Comparison of ENCODE assay signal across 12 cellular contexts in the genomic region with DNA sequence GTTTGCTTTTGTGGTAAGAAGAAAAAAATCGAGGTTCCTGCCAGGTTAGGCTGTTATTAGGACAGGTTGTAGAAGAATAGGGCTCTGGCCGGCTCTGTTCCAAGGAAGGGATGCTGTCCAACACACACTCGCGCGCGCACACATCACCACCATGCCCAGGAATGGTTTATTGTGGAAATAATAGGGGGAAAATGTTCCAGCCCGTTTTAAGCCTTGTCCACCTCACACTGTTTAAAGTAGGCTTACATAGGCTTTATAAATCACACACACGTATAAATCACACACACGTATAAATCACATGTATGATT. TPM values are rescaled to one million over a fixed set of nuclear protein-coding genes. Genes with fewer than 3 reads are reported as not detected.
A peak's percentile ranks its signal among the peaks of the same experiment; 100 is the strongest.
DNase-seq lines count a peak whose midpoint lies in the region; ATAC-seq and TF ChIP-seq lines count a peak whose summit lies in the region.
"Had no signal": no experiment of that assay in that cellular context is flagged by ENCODE, and none has a peak within 500 bp of the region (broad histone marks: within the 10 kb centered on the region; RNA-seq: fewer than 3 reads in every experiment).

No MANE protein-coding gene starts in this region.

- no peaks in the 10 kb centered on the region for H3K36me3 Mint-ChIP-seq in activated T-cell treated with anti-CD3 and anti-CD28 coated beads, Interleukin-2, amount 50 U/mL, for 4 hours (ENCODE audit: insufficient read depth)

- H3K4me3 ChIP-seq in muscle layer of duodenum (ENCODE audit: low read depth in 1 of 2, low read length in 2 of 2) (peak overlapping the region; percentile 63 to 94), thoracic aorta (peak overlapping the region; percentile 81)
- H3K4me3 ChIP-seq: MG63 had no signal

- H3K36me3 ChIP-seq in muscle layer of duodenum (ENCODE audit: control insufficient read depth in 1 of 2, insufficient read depth in 2 of 2, low read length in 2 of 2) (no peaks in the 10 kb centered on the region), thoracic aorta (no peaks in the 10 kb centered on the region)
- H3K36me3 ChIP-seq: gastrocnemius medialis, MG63, neutrophil had no signal

- no peak for DNase-seq in activated T-cell treated with anti-CD3 and anti-CD28 coated beads, Interleukin-2, amount 50 U/mL, for 4 hours
- no peak for DNase-seq in activated T-cell treated with anti-CD3 and anti-CD28 coated beads, Interleukin-2, amount 50 U/mL, for 1 hour
- DNase-seq in caudate nucleus (lab: John Stamatoyannopoulos, UW) = peak in 1 of 61 donors; percentile 28
- no peak for DNase-seq in thoracic aorta (ENCODE audit: low spot score)
- DNase-seq in LoVo (ENCODE audit: low spot score) = no peak
- DNase-seq: activated CD4-positive, CD25-positive, alpha-beta regulatory T cell; MG63 had no signal

- ATAC-seq in activated T-cell treated with anti-CD3 and anti-CD28 coated beads, Interleukin-2, amount 50 U/mL, for 4 hours = no peak
- no peak for ATAC-seq in thoracic aorta (ENCODE audit: insufficient number of reproducible peaks, low FRiP score, low read depth)
- no peak for ATAC-seq in HG02981 (IDR thresholded peaks at IDR 0.05; ENCODE audit: unreplicated experiment)
- ATAC-seq in GM18520 (IDR thresholded peaks at IDR 0.05; ENCODE audit: unreplicated experiment) = no peak

- H3K9me3 Mint-ChIP-seq in activated T-cell treated with anti-CD3 and anti-CD28 coated beads, Interleukin-2, amount 50 U/mL, for 4 hours = no peaks in the 10 kb centered on the region

- peaks cover 51% of the 10 kb centered on the region for H3K27me3 Mint-ChIP-seq in activated T-cell treated with anti-CD3 and anti-CD28 coated beads, Interleukin-2, amount 50 U/mL, for 4 hours (ENCODE audit: low read depth)

- H3K4me1 ChIP-seq in muscle layer of duodenum (ENCODE audit: control insufficient read depth in 1 of 2, insufficient read depth in 2 of 2, low read length in 2 of 2) (no peaks in the 10 kb centered on the region), thoracic aorta (ENCODE audit: control insufficient read depth in 1 of 2, low read depth in 2 of 2) (peaks cover 0 to 23% of the 10 kb centered on the region in 2 donors)

- H3K27me3 ChIP-seq in muscle layer of duodenum (ENCODE audit: low read depth, low read length) (peaks cover 5% of the 10 kb centered on the region), thoracic aorta (replicated peaks; ENCODE audit: insufficient read depth) (no peaks in the 10 kb centered on the region)

- peaks cover 13% of the 10 kb centered on the region for H3K4me1 Mint-ChIP-seq in activated T-cell treated with anti-CD3 and anti-CD28 coated beads, Interleukin-2, amount 50 U/mL, for 4 hours (ENCODE audit: low read depth)

- peak overlapping the region; percentile 63 for H3K27ac ChIP-seq in caudate nucleus (ENCODE audit: low read depth, low read length)
- peak overlapping the region; percentile 45 for H3K27ac ChIP-seq in muscle layer of duodenum (ENCODE audit: low read length)
- no peak overlapping the region for H3K27ac ChIP-seq in thoracic aorta
- H3K27ac ChIP-seq: gastrocnemius medialis, neutrophil had no signal

- no peak for TF ChIP-seq CTCF in thoracic aorta (IDR thresholded peaks at IDR 0.05)

- peak overlapping the region; percentile 41 for H3K4me3 Mint-ChIP-seq in activated T-cell treated with anti-CD3 and anti-CD28 coated beads, Interleukin-2, amount 50 U/mL, for 4 hours

- H3K9me3 ChIP-seq in muscle layer of duodenum (ENCODE audit: control insufficient read depth in 1 of 2, low read length in 2 of 2) = no peaks in the 10 kb centered on the region
- no peaks in the 10 kb centered on the region for H3K9me3 ChIP-seq in thoracic aorta
- H3K9me3 ChIP-seq: gastrocnemius medialis, MG63, neutrophil had no signal

RNA-seq across cellular contexts. Expression of a gene that starts 1.2 kb away (rescaled TPM):
- total RNA-seq in activated T-cell treated with anti-CD3 and anti-CD28 coated beads, Interleukin-2, amount 50 U/mL, for 4 hours = under 1 TPM in 2 of 3 donors, not detected in 1; 0.03 to 0.08 TPM
- 1 to 10 TPM; 3.5 TPM for total RNA-seq in thoracic aorta

Comparison
In these comparisons a context has a peak if more than half of its experiments do, and no peak if none do; other contexts are left out.
1. H3K27ac ChIP-seq: peak in caudate nucleus (single experiment) and muscle layer of duodenum (single experiment); none in thoracic aorta (0 of 2).
2. RNA of a gene that starts 1.2 kb away (total RNA-seq): 3.5 TPM in thoracic aorta; 0.03 to 0.08 TPM in activated T-cell treated with anti-CD3 and anti-CD28 coated beads, Interleukin-2, amount 50 U/mL, for 4 hours; every median in the first group is over 4 times any median in the second.